Comparison of ENCODE assay signal across 8 cellular contexts in the genomic region with DNA sequence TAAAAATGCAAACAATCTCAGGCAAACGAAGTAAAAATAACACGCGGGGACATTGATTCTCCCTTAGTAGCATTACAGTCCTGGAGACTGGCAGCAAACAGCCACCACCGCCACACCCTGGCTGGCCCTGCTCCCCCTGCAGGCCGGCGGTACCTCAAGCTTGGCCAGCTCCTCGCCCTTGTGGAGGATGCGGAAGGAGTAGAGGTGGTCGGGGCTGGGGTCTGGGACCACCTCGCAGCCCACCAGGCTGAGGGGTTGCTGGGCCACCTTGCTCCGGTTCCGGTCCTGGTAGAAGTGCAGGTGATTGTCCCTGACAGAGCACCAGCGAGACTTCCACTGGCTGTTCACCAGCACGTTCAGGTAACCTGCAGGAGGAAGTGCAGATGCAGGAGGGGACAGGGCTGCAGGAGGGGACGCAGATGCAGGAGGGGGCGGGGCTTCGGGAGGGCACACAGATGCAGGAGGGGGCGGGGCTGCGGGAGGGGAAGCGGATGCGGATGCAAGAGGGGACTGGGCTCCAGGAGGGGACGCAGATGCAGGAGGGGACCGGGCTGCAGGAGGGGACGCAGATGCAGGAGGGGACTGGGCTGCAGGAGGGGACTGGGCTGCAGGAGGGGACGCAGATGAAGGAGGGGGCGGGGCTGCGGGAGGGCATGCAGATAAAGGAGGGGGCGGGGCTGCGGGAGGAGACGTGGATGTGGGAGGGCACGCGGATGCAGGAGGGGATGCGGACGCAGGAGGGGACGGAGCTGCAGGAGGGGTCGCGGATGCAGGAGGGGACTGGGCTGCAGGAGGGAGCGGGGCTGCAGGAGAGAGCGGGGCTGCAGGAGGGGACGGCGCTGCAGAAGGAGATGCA.
DNase-seq lines count a peak whose midpoint lies in the region; ATAC-seq and TF ChIP-seq lines count a peak whose summit lies in the region.

No MANE protein-coding gene starts in this region.

- H3K9me3 ChIP-seq in breast epithelium (no peaks in the 10 kb centered on the region), left lung (no peaks in the 10 kb centered on the region)

- in situ Hi-C loops in KBM-7 (cut with MboI; ENCODE audit: low pct_unique_long_range_greater_than_20kb, low sequenced_read_pairs), result no loop called here

- H3K4me1 ChIP-seq in breast epithelium (no peaks in the 10 kb centered on the region), left lung (peaks cover 7 to 9% of the 10 kb centered on the region in 2 donors)

- no peak for TF ChIP-seq POLR2A in breast epithelium (IDR thresholded peaks at IDR 0.05)

- ATAC-seq in GM21526 (IDR thresholded peaks at IDR 0.05; ENCODE audit: low FRiP score, unreplicated experiment) (peak; percentile 59), left lung (peak; percentile 86)

- H3K27ac ChIP-seq in breast epithelium (peak overlapping the region in 1 of 2 donors; percentile 13), left lung (peak overlapping the region in 1 of 2 donors; percentile 2)

- TF ChIP-seq CTCF in breast epithelium (IDR thresholded peaks at IDR 0.05) (peak in 1 of 3 donors; percentile 16), left lung (IDR thresholded peaks at IDR 0.05) (peak in 1 of 2 donors; percentile 24)

- DNase-seq in DMS79 treated with DMSO at 0.1 percent for 48 hours (lab: John Stamatoyannopoulos, UW) (peak; percentile 31), KBM-7 (peak; percentile 65), T-helper 9 cell (peak; percentile 52), breast epithelium (ENCODE audit: low spot score in 2 of 2) (no peak), left lung (no peak), COLO829 (ENCODE audit: low spot score) (no peak)
- DNase-seq in stimulated activated CD4-positive, alpha-beta T cell treated with anti-CD3 and anti-CD28 coated beads, TNF-alpha, amount 100 ng/mL, for 24 hours (ENCODE audit: low read depth in 3 of 3), result peak; percentile 17 to 64 (median 21)

- peak overlapping the region; percentile 10 to 36 (median 20) for H3K4me3 ChIP-seq in breast epithelium
- peak overlapping the region; percentile 17 to 35 for H3K4me3 ChIP-seq in left lung

- H3K36me3 ChIP-seq in breast epithelium (no peaks in the 10 kb centered on the region), left lung (no peaks in the 10 kb centered on the region)

- intact Hi-C loops in breast epithelium (cut with DNase I; ENCODE audit: low total_unique reads), result no loop called here
- intact Hi-C loops in left lung (cut with DNase I), result loop anchor here in 1 of 2 donors (10.0 kb wide), 1 partner anchor 130 kb away; no protein-coding TSS in a partner anchor

- H3K27me3 ChIP-seq in breast epithelium, result no peaks in the 10 kb centered on the region
- H3K27me3 ChIP-seq in left lung, result no peaks in the 10 kb centered on the region

Comparison
In these comparisons a context has a peak if more than half of its experiments do, and no peak if none do; other contexts are left out.
1. DNase-seq: peak in DMS79 treated with DMSO at 0.1 percent for 48 hours (single experiment), KBM-7 (single experiment), T-helper 9 cell (single experiment) and stimulated activated CD4-positive, alpha-beta T cell treated with anti-CD3 and anti-CD28 coated beads, TNF-alpha, amount 100 ng/mL, for 24 hours (3 of 3); none in breast epithelium (0 of 2), left lung (0 of 2) and COLO829 (single experiment).